In the genomic region with DNA sequence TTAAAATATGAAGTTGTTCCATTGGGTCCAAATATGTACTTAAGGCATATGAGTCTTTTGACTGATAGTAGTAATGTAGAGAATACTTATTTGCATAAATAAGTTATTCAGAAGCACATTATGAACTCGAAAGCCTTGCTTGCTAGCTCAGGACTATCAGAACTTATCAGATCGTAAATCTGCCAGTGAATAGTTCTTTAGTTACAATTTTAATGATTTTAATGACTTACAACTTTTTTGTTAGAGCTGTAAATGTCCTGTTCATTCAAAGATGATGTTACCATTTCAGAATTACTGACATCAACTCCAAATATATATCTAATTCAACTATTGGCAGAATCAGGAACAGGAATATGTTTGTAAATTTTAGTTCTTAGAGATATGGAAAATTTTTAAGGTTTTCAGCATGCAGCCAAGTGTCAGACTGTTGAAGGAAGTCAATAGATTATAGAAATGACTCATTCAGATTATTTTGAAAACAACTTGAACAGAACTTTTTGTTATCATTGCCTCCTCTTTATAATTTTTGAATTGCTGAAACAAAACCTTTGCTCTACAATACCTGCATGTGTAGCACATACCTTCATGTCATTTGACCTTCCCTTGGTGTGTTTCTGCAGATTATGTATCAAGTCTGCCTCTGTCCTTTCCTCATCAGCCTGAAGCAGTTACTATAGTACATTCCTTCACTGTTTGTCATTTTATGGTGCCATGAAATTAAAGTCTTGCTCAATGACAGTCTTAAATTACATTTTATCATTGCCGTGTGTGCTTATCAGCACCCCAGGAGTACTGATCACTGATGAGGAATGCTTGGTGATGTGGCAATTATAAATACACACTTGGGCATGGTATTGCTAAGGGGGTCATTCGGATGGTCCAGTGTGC, we compare ENCODE assay signal across 1 cellular context.
TF ChIP-seq lines count a peak whose summit lies in the region.

No MANE protein-coding gene starts in this region.

TF ChIP-seq in HEK293, 187 proteins besides CTCF, POLR2A, EP300 and RAD21 (continued from another document):
- TF ChIP-seq ZEB2 (tag by site-specific recombination; IDR thresholded peaks at IDR 0.05) (peak; percentile 73; the same call in 1 of the 2 replicates), KLF9 (tag by site-specific recombination; IDR thresholded peaks at IDR 0.05; ENCODE audit: low read depth) (no peak), ZNF239 (tag by site-specific recombination; IDR thresholded peaks at IDR 0.05) (no peak), BCL11B (tag by site-specific recombination; IDR thresholded peaks at IDR 0.05; ENCODE audit: low read depth) (0 out of 2 replicates have a peak, but pooled peaks have one; percentile 38), ZXDB (tag by site-specific recombination; IDR thresholded peaks at IDR 0.05) (peak; percentile 45; the same call in 1 of the 2 replicates)
- TF ChIP-seq, protein P1, sequence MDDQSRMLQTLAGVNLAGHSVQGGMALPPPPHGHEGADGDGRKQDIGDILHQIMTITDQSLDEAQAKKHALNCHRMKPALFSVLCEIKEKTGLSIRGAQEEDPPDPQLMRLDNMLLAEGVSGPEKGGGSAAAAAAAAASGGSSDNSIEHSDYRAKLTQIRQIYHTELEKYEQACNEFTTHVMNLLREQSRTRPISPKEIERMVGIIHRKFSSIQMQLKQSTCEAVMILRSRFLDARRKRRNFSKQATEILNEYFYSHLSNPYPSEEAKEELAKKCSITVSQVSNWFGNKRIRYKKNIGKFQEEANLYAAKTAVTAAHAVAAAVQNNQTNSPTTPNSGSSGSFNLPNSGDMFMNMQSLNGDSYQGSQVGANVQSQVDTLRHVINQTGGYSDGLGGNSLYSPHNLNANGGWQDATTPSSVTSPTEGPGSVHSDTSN (CRISPR knock-in tag; IDR thresholded peaks at IDR 0.05): no peak
- TF ChIP-seq, protein P2, sequence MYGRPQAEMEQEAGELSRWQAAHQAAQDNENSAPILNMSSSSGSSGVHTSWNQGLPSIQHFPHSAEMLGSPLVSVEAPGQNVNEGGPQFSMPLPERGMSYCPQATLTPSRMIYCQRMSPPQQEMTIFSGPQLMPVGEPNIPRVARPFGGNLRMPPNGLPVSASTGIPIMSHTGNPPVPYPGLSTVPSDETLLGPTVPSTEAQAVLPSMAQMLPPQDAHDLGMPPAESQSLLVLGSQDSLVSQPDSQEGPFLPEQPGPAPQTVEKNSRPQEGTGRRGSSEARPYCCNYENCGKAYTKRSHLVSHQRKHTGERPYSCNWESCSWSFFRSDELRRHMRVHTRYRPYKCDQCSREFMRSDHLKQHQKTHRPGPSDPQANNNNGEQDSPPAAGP (tag by site-specific recombination; IDR thresholded peaks at IDR 0.05): no peak
TF ChIP-seq in HEK293: peak in this region for 17.
